Comparison of ENCODE assay signal across 15 cellular contexts in the genomic region with DNA sequence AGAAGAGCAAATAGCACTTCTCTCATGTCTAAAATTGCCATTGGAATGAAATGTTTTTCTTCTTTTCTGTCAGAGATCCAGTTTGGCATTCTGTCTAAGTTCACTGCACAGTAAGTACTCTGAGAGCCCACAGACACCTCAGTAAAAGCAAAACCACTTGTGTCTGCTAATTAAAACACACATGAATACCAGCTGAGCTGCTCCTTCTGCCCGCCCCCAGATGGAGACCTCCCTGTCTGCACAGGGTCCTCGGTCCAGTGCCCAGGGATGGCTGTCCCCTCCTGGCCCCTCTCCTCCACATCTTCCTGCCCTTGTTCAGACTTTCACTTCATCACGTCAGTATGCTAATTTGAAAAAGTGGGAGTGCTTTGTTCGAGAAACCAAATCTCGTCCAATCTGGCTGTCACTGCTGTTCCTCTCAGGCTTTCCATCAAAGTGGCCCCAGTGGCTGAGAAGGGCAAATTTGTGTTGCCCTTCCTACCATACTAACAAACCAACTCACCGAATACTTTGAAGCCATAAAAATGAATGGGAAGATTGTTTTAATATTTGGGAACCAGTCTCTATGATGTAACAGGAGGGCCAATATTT. TPM values are rescaled to one million over a fixed set of nuclear protein-coding genes. Genes with fewer than 3 reads are reported as not detected.
DNase-seq lines count a peak whose midpoint lies in the region; ATAC-seq and TF ChIP-seq lines count a peak whose summit lies in the region.
"Had no signal": no experiment of that assay in that cellular context is flagged by ENCODE, and none has a peak within 500 bp of the region (broad histone marks: within the 10 kb centered on the region; RNA-seq: fewer than 3 reads in every experiment).

No MANE protein-coding gene starts in this region.

- H3K9ac ChIP-seq in adipocyte (ENCODE audit: low read length), result no peak overlapping the region

- no peak for TF ChIP-seq POLR2A in right lobe of liver (IDR thresholded peaks at IDR 0.05)

- no peak overlapping the region for H3K27ac ChIP-seq in right lobe of liver

- H3K4me1 ChIP-seq in adipocyte (ENCODE audit: control insufficient read depth, insufficient read depth, low read length) (peaks cover 10% of the 10 kb centered on the region), right lobe of liver (no peaks in the 10 kb centered on the region)

- peak; percentile 13 for DNase-seq in adipocyte (ENCODE audit: low read depth)
- DNase-seq in left ventricle myocardium superior, result no peak
- peak; percentile 27 for DNase-seq in renal cortical epithelial cell (ENCODE audit: low read depth)
- no peak for DNase-seq in DMS53 treated with DMSO at 0.1 percent for 48 hours (lab: John Stamatoyannopoulos, UW; ENCODE audit: unreplicated experiment)
- DNase-seq in stimulated activated naive CD4-positive, alpha-beta T cell (lab: John Stamatoyannopoulos, UW), result no peak
- no peak for DNase-seq in right lobe of liver
- DNase-seq: activated CD4-positive, alpha-beta T cell treated with anti-CD3 and anti-CD28 coated beads, Interleukin-2, amount 50 U/mL, for 4 hours; GOT3; NCI-H1694 treated with DMSO at 0.1 percent for 48 hours; NCI-H526 treated with DMSO at 0.1 percent for 48 hours had no signal

- whole genome bisulfite sequencing in right lobe of liver (ENCODE audit: insufficient coverage, low coverage, low lambda C conversion rate, missing lambda C conversion rate), result 62% methylated on average over 5 of the region's 6 CpGs

- ATAC-seq in GM18867 (IDR thresholded peaks at IDR 0.05; ENCODE audit: unreplicated experiment) (peak; percentile 40), left ventricle myocardium superior (peak; percentile 50), HG03045 (IDR thresholded peaks at IDR 0.05; ENCODE audit: unreplicated experiment) (no peak), right lobe of liver (no peak)
- ATAC-seq: stimulated activated memory B cell treated with anti-CD40 and anti-IgM and Interleukin-4, amounts not matched to agents 10 μg/mL and 1 μg/mL and 100 μg/mL, for 72 hours had no signal

- intact Hi-C loops in left ventricle myocardium superior (cut with micrococcal nuclease) (no loop called here), right lobe of liver (cut with DNase I) (no loop called here)

- H3K9me3 ChIP-seq in adipocyte (ENCODE audit: control insufficient read depth, low read length) (no peaks in the 10 kb centered on the region), right lobe of liver (no peaks in the 10 kb centered on the region)

- TF ChIP-seq CTCF in right lobe of liver (IDR thresholded peaks at IDR 0.05), result no peak

- H3K36me3 ChIP-seq in adipocyte (ENCODE audit: control insufficient read depth, insufficient read depth, low read length, severe bottlenecking), result no peaks in the 10 kb centered on the region
- no peaks in the 10 kb centered on the region for H3K36me3 ChIP-seq in right lobe of liver

- H3K27me3 ChIP-seq in adipocyte (replicated peaks; ENCODE audit: control insufficient read depth, insufficient read depth, low read length) (no peaks in the 10 kb centered on the region), right lobe of liver (no peaks in the 10 kb centered on the region)

- no peak overlapping the region for H3K4me3 ChIP-seq in adipocyte (ENCODE audit: low read length)
- H3K4me3 ChIP-seq in right lobe of liver, result no peak overlapping the region

RNA-seq across cellular contexts. Expression of gene LIX1, which starts 43.5 kb away (rescaled TPM):
- total RNA-seq in left ventricle myocardium superior (not detected), renal cortical epithelial cell (0.17 and 1.2 TPM in 2 replicates), right lobe of liver (not detected)
- total RNA-seq: activated T-helper 1 cell treated with anti-CD3 and anti-CD28 coated beads, Interleukin-12 subunit alpha, Interleukin-12 subunit beta, Interleukin-2, Interleukin-4 antibody, amounts not matched to agents 30 ng/mL and 10 ng/mL and 1 ng/mL, durations not matched to agents 14 hours and 24 hours and 36 hours; pulmonary artery endothelial cell had no signal

Comparison
In these comparisons a context has a peak if more than half of its experiments do, and no peak if none do; other contexts are left out.
1. ATAC-seq: peak in GM18867 (single experiment) and left ventricle myocardium superior (single experiment); none in HG03045 (single experiment) and right lobe of liver (0 of 4).
2. DNase-seq: peak in adipocyte (single experiment) and renal cortical epithelial cell (single experiment); none in left ventricle myocardium superior (single experiment), DMS53 treated with DMSO at 0.1 percent for 48 hours (single experiment), stimulated activated naive CD4-positive, alpha-beta T cell (0 of 6) and right lobe of liver (0 of 3).